ENCODE assay signal across 28 cellular contexts in the genomic region with DNA sequence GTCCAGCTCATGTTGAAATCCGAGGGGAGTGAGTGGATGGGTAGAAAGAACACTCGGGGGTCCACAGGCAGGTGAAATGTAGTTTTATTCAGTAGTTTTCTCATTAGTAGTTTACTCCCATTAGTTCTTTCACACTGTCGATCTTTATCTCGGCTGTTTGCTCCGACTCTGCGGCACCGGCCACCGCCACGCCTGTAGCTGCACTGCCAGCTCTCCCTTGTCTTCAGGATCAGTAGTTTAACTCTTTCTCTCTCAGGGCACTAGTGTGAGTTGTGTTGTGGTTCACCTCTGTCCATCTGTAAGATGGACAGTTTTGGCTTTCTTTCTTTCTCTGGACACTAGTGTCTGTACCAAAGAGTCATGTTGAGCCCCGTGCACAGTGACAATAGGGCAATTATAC.
DNase-seq lines count a peak whose midpoint lies in the region; ATAC-seq and TF ChIP-seq lines count a peak whose summit lies in the region.
"Had no signal": no experiment of that assay in that cellular context is flagged by ENCODE, and none has a peak within 500 bp of the region (broad histone marks: within the 10 kb centered on the region; RNA-seq: fewer than 3 reads in every experiment).

No MANE protein-coding gene starts in this region.

- intact Hi-C loops in left colon (cut with DNase I, micrococcal nuclease): no loop called here
- intact Hi-C loops in sciatic nerve (cut with DNase I): no loop called here

- DNase-seq in HT-29 (ENCODE audit: low spot score) (peak; percentile 4), SJCRH30 (no peak), left colon (peak in 1 of 2 donors; percentile 7), suprapubic skin (ENCODE audit: low spot score in 2 of 2) (no peak), sciatic nerve (ENCODE audit: low spot score) (no peak), HK-2 (ENCODE audit: unreplicated experiment) (no peak), HEK293T (ENCODE audit: extremely low spot score) (no peak)
- DNase-seq: activated CD4-positive, alpha-beta T cell treated with anti-CD3 and anti-CD28 coated beads, Interleukin-2, amount 10 ng/mL, durations not matched to agents 7 days and 5 days; activated naive CD4-positive, alpha-beta T cell treated with Interleukin-2 at 50 U/mL for 16 hours; activated T-cell treated with anti-CD3 and anti-CD28 coated beads, Interleukin-2, amount 50 U/mL, for 72 hours; anterior cingulate cortex; caudate nucleus; CD4-positive, CD25-positive, alpha-beta regulatory T cell; gastrocnemius medialis; GDM1; HFFc6; IMR-90; NCI-H1105 treated with DMSO at 0.1 percent for 48 hours; NCI-H2081 treated with DMSO at 0.1 percent for 48 hours; NCI-H510A; RPMI8226; stimulated activated CD4-positive, alpha-beta T cell treated with anti-CD3 and anti-CD28 coated beads, Interleukin-2, amount 100 ng/mL, for 24 hours; substantia nigra had no signal

- no peak for TF ChIP-seq EP300 in suprapubic skin (IDR thresholded peaks at IDR 0.05)

- POLR2A ChIA-PET in HEK293T (lab: Yijun Ruan, JAX): no interaction called here

- CTCF ChIA-PET in HEK293T (lab: Yijun Ruan, JAX): no interaction called here

- WGBS in suprapubic skin: 27% methylated on average over 10 of the region's 10 CpGs

- H3K36me3 ChIP-seq in SJCRH30: no peaks in the 10 kb centered on the region
- H3K36me3 ChIP-seq in suprapubic skin: no peaks in the 10 kb centered on the region
- H3K36me3 ChIP-seq: gastrocnemius medialis, neutrophil, vagina had no signal

- peak; percentile 57 for ATAC-seq in left colon
- ATAC-seq in sciatic nerve: no peak
- ATAC-seq: activated T-cell treated with anti-CD3 and anti-CD28 coated beads, Interleukin-2, amount 50 U/mL, for 72 hours; gastrocnemius medialis had no signal

- H3K9me3 ChIP-seq in SJCRH30 (replicated peaks) (no peaks in the 10 kb centered on the region), suprapubic skin (no peaks in the 10 kb centered on the region)
- H3K9me3 ChIP-seq: gastrocnemius medialis, neutrophil, vagina had no signal

- H3K27me3 ChIP-seq in SJCRH30: no peaks in the 10 kb centered on the region
- no peaks in the 10 kb centered on the region for H3K27me3 ChIP-seq in suprapubic skin
- H3K27me3 ChIP-seq: gastrocnemius medialis, neutrophil, vagina had no signal

- TF ChIP-seq POLR2A in suprapubic skin (IDR thresholded peaks at IDR 0.05): no peak

- H3K4me3 ChIP-seq in SJCRH30: peak overlapping the region; percentile 48
- no peak overlapping the region for H3K4me3 ChIP-seq in suprapubic skin
- H3K4me3 ChIP-seq: gastrocnemius medialis, lung, SK-N-MC, smooth muscle cell, vagina had no signal

- no peak for TF ChIP-seq CTCF in suprapubic skin (IDR thresholded peaks at IDR 0.05)

- H3K4me1 ChIP-seq in SJCRH30: no peaks in the 10 kb centered on the region
- no peaks in the 10 kb centered on the region for H3K4me1 ChIP-seq in suprapubic skin
- H3K4me1 ChIP-seq: gastrocnemius medialis, vagina had no signal

- H3K27ac ChIP-seq in SJCRH30: peak overlapping the region; percentile 16; the same call in 1 of the 2 replicates
- peak overlapping the region; percentile 4 for H3K27ac ChIP-seq in suprapubic skin
- H3K27ac ChIP-seq: gastrocnemius medialis, neutrophil, SK-N-MC, vagina had no signal

TF ChIP-seq in HEK293T, 16 proteins besides CTCF, POLR2A, EP300 and RAD21:
- TF ChIP-seq NFRKB (IDR thresholded peaks at IDR 0.05) (no peak), TARDBP (IDR thresholded peaks at IDR 0.05) (no peak), HDGF (IDR thresholded peaks at IDR 0.05; ENCODE audit: borderline replicate concordance) (no peak), LEF1 (IDR thresholded peaks at IDR 0.05; ENCODE audit: borderline replicate concordance) (no peak), BHLHE40 (IDR thresholded peaks at IDR 0.05; ENCODE audit: borderline replicate concordance) (no peak), ARNT (IDR thresholded peaks at IDR 0.05) (no peak), L3MBTL2 (conservative IDR thresholded peaks at IDR 0.05) (no peak), SUZ12 (IDR thresholded peaks at IDR 0.05) (no peak), ELF4 (IDR thresholded peaks at IDR 0.05) (no peak)
- TF ChIP-seq, protein P1, sequence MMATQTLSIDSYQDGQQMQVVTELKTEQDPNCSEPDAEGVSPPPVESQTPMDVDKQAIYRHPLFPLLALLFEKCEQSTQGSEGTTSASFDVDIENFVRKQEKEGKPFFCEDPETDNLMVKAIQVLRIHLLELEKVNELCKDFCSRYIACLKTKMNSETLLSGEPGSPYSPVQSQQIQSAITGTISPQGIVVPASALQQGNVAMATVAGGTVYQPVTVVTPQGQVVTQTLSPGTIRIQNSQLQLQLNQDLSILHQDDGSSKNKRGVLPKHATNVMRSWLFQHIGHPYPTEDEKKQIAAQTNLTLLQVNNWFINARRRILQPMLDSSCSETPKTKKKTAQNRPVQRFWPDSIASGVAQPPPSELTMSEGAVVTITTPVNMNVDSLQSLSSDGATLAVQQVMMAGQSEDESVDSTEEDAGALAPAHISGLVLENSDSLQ (IDR thresholded peaks at IDR 0.05): no peak
